In genomic region chr10:43885842-43886241, GRCh38 we compare ENCODE assay signal across 2 cellular contexts.
TF ChIP-seq lines count a peak whose summit lies in the region.

No MANE protein-coding gene starts in this region.

TF ChIP-seq in K562, 482 proteins besides CTCF, POLR2A, EP300 and RAD21:
- TF ChIP-seq SNIP1 (IDR thresholded peaks at IDR 0.05; ENCODE audit: low read depth) (no peak), FOXP1 (CRISPR knock-in tag; IDR thresholded peaks at IDR 0.05) (no peak), JUNB (CRISPR knock-in tag; conservative IDR thresholded peaks at IDR 0.05) (no peak), EGR1 (conservative IDR thresholded peaks at IDR 0.05) (no peak), RNF219 (CRISPR knock-in tag; IDR thresholded peaks at IDR 0.05) (no peak), THRB (CRISPR knock-in tag; conservative IDR thresholded peaks at IDR 0.05) (no peak), HNRNPK (IDR thresholded peaks at IDR 0.05; ENCODE audit: low read depth, low read length, poor library complexity, severe bottlenecking) (no peak), GABPA (tag; conservative IDR thresholded peaks at IDR 0.05; ENCODE audit: low read depth) (no peak), TAL1 (IDR thresholded peaks at IDR 0.05) (no peak), ZNF263 (CRISPR knock-in tag; IDR thresholded peaks at IDR 0.05; ENCODE audit: borderline replicate concordance) (no peak), ZNF561 (CRISPR knock-in tag; conservative IDR thresholded peaks at IDR 0.05) (no peak), ZNF398 (CRISPR knock-in tag; IDR thresholded peaks at IDR 0.05) (no peak), ZNF507 (tag; conservative IDR thresholded peaks at IDR 0.05) (no peak), ZEB2 (IDR thresholded peaks at IDR 0.05) (no peak), MECOM (CRISPR knock-in tag; IDR thresholded peaks at IDR 0.05) (no peak), DMBX1 (CRISPR knock-in tag; IDR thresholded peaks at IDR 0.05; ENCODE audit: borderline replicate concordance) (no peak), NR3C1 (CRISPR knock-in tag; IDR thresholded peaks at IDR 0.05) (no peak), CSDE1 (IDR thresholded peaks at IDR 0.05) (no peak)

TF ChIP-seq in HepG2, 621 proteins besides CTCF, POLR2A, EP300 and RAD21:
- 0 out of 2 replicates have a peak, but pooled peaks have one; percentile 17 for TF ChIP-seq MIXL1 (CRISPR knock-in tag; IDR thresholded peaks at IDR 0.05)
- no peak for TF ChIP-seq ELF3 (CRISPR knock-in tag; IDR thresholded peaks at IDR 0.05)
- peak; percentile 64 for TF ChIP-seq SMC3 (IDR thresholded peaks at IDR 0.05; ENCODE audit: low read length)
- peak; percentile 64 for TF ChIP-seq STAG1 (CRISPR knock-in tag; IDR thresholded peaks at IDR 0.05)
